Comparison of ENCODE assay signal across 28 cellular contexts in genomic region chr14:35361141-35361480, GRCh38.
"Had no signal": no experiment of that assay in that cellular context is flagged by ENCODE, and none has a peak within 500 bp of the region (broad histone marks: within the 10 kb centered on the region; RNA-seq: fewer than 3 reads in every experiment).

No MANE protein-coding gene starts in this region.

- H3K4me1 Mint-ChIP-seq: WTC11 had no signal

- ATAC-seq: SK-N-SH treated with all-trans-retinoic acid at 6 μM for 48 hours, WTC11 had no signal

- H3K4me3 ChIP-seq: SJSA1 had no signal

- H3K27ac Mint-ChIP-seq: activated CD4-positive, alpha-beta T cell treated with anti-CD3 and anti-CD28 coated beads, Interleukin-2, amount 10 ng/mL, durations not matched to agents 7 days and 5 days; brain; WTC11 had no signal

- H3K9me3 ChIP-seq: SJSA1 had no signal

- DNase-seq: activated CD4-positive, alpha-beta memory T cell treated with anti-CD3 and anti-CD28 coated beads for 36 hours; activated CD4-positive, alpha-beta T cell treated with anti-CD3 and anti-CD28 coated beads, Interleukin-2, amount 10 ng/mL, durations not matched to agents 7 days and 5 days; activated CD4-positive, CD25-positive, alpha-beta regulatory T cell treated with anti-CD3 and anti-CD28 coated beads, Interleukin-2, amount 50 U/mL, for 72 hours; activated CD8-positive, alpha-beta memory T cell treated with anti-CD3 and anti-CD28 coated beads for 24 hours; activated effector memory CD4-positive, alpha-beta T cell treated with Interleukin-2 at 50 U/mL for 16 hours; activated naive CD4-positive, alpha-beta T cell treated with Interleukin-2 at 50 U/mL for 16 hours; activated T-cell treated with anti-CD3 and anti-CD28 coated beads for 4 hours; amygdala; IMR-90; Kasumi-1; KBM-7; NCI-H1048; NCI-H146; NCI-H187 treated with DMSO at 0.1 percent for 48 hours; NCI-H2081 treated with DMSO at 0.1 percent for 48 hours; NCI-H345; NCI-H69; NK-92 treated with Interleukin-12 subunit alpha and Interleukin-12 subunit beta, amount 100 ng/mL, for 24 hours; SHP77; SW 1271 had no signal

- H3K9me3 Mint-ChIP-seq: activated CD4-positive, alpha-beta memory T cell treated with anti-CD3 and anti-CD28 coated beads for 36 hours; activated CD4-positive, alpha-beta T cell treated with anti-CD3 and anti-CD28 coated beads, Interleukin-2, amount 10 ng/mL, durations not matched to agents 7 days and 5 days; brain; central memory CD8-positive, alpha-beta T cell; WTC11 had no signal

- H3K27me3 ChIP-seq: SJSA1 had no signal

- H3K27me3 Mint-ChIP-seq: activated CD4-positive, alpha-beta memory T cell treated with anti-CD3 and anti-CD28 coated beads for 36 hours; activated CD4-positive, alpha-beta T cell treated with anti-CD3 and anti-CD28 coated beads, Interleukin-2, amount 10 ng/mL, durations not matched to agents 7 days and 5 days; activated naive CD8-positive, alpha-beta T cell; central memory CD8-positive, alpha-beta T cell had no signal

- FAIRE-seq: astrocyte, RCC 7860 had no signal

- H3K27ac ChIP-seq: SJSA1 had no signal

- H3K36me3 ChIP-seq: SJSA1 had no signal

- H3K4me3 Mint-ChIP-seq: activated CD4-positive, alpha-beta memory T cell treated with anti-CD3 and anti-CD28 coated beads for 36 hours; activated CD4-positive, alpha-beta T cell treated with anti-CD3 and anti-CD28 coated beads, Interleukin-2, amount 10 ng/mL, durations not matched to agents 7 days and 5 days; activated naive CD8-positive, alpha-beta T cell; brain; central memory CD8-positive, alpha-beta T cell; WTC11 had no signal

- H3K36me3 Mint-ChIP-seq: activated CD4-positive, alpha-beta memory T cell treated with anti-CD3 and anti-CD28 coated beads for 36 hours; activated naive CD8-positive, alpha-beta T cell; brain; WTC11 had no signal
